ENCODE assay signal across 8 cellular contexts in genomic region chr18:51029694-51030536, GRCh38. TPM values are rescaled to one million over a fixed set of nuclear protein-coding genes. Genes with fewer than 3 reads are reported as not detected.
DNase-seq lines count a peak whose midpoint lies in the region; ATAC-seq lines count a peak whose summit lies in the region.

SMAD4 (plus strand) TSS chr18:51030213; CDS start chr18:51047047, 16,834 bp downstream.

- peak within 1 kb of the TSS; percentile 64 for H3K4me3 ChIP-seq in effector memory CD4-positive, alpha-beta T cell (ENCODE audit: insufficient read depth, low read depth, low read length, poor library complexity, severe bottlenecking)

- DNase-seq in COLO668 (lab: John Stamatoyannopoulos, UW; ENCODE audit: unreplicated experiment) (peak; percentile 99), HT-29 (ENCODE audit: low spot score) (peak; percentile 86), medulla oblongata (ENCODE audit: extremely low spot score) (peak; percentile 98)
- DNase-seq in NK-92 treated with Interleukin-12 subunit alpha and Interleukin-12 subunit beta, amount 100 ng/mL, for 24 hours (lab: John Stamatoyannopoulos, UW), result peak; percentile 97
- DNase-seq in activated CD8-positive, alpha-beta memory T cell treated with anti-CD3 and anti-CD28 coated beads for 4 hours (ENCODE audit: low read depth in 2 of 2), result peak; percentile 95 to 98
- peak; percentile 95 to 98 (median 98) for DNase-seq in effector memory CD4-positive, alpha-beta T cell
- peak; percentile 95 to 98 (median 98) for DNase-seq in stimulated activated CD4-positive, alpha-beta T cell treated with anti-CD3 and anti-CD28 coated beads, TNF-alpha, amount 100 ng/mL, for 48 hours (ENCODE audit: low read depth in 3 of 3)

- no peaks in the 10 kb centered on the region for H3K27me3 ChIP-seq in effector memory CD4-positive, alpha-beta T cell (replicated peaks; ENCODE audit: control insufficient read depth, insufficient read depth, low read length, poor library complexity, severe bottlenecking)

- H3K27ac ChIP-seq in effector memory CD4-positive, alpha-beta T cell (ENCODE audit: insufficient read depth, low read length, poor library complexity, severe bottlenecking), result peak within 1 kb of the TSS; percentile 77

- H3K36me3 ChIP-seq in effector memory CD4-positive, alpha-beta T cell (ENCODE audit: control insufficient read depth, insufficient read depth, low read length), result no peaks in the 10 kb centered on the region

- peaks cover 20% of the 10 kb centered on the region for H3K4me1 ChIP-seq in effector memory CD4-positive, alpha-beta T cell (ENCODE audit: control insufficient read depth, insufficient read depth, low read length, poor library complexity, severe bottlenecking)

- peak; percentile 62 for ATAC-seq in GM21360 (IDR thresholded peaks at IDR 0.05; ENCODE audit: unreplicated experiment)

- H3K9me3 ChIP-seq in effector memory CD4-positive, alpha-beta T cell (ENCODE audit: control insufficient read depth, low read length), result no peaks in the 10 kb centered on the region

RNA-seq across cellular contexts. Expression of gene SMAD4, which starts in this region (rescaled TPM):
- total RNA-seq in HT-29 (2014; rRNA removed; shearing (Covaris generic)), result 6.7 and 7.2 TPM in 2 replicates

Comparison
In these comparisons a context has a peak if more than half of its experiments do, and no peak if none do; other contexts are left out.
1. Peak in every context shown above with its lines: DNase-seq, ATAC-seq, H3K4me3 ChIP-seq and H3K27ac ChIP-seq.